15 cellular contexts compared by ENCODE assay signal in genomic region chr16:87451563-87452210, GRCh38.
"Had no signal": no experiment of that assay in that cellular context is flagged by ENCODE, and none has a peak within 500 bp of the region (broad histone marks: within the 10 kb centered on the region; RNA-seq: fewer than 3 reads in every experiment).

No MANE protein-coding gene starts in this region.

- DNase-seq: activated CD4-positive, alpha-beta memory T cell treated with anti-CD3 and anti-CD28 coated beads for 36 hours; activated naive CD8-positive, alpha-beta T cell treated with anti-CD3 and anti-CD28 coated beads, Interleukin-2, amount 50 U/mL, for 24 hours; activated T-cell treated with anti-CD3 and anti-CD28 coated beads, Interleukin-2, amount 50 U/mL, for 4 hours; caudate nucleus; effector memory CD4-positive, alpha-beta T cell; erythroblast; hypothalamus; kidney glomerular epithelial cell; naive thymus-derived CD4-positive, alpha-beta T cell; stimulated activated CD4-positive, alpha-beta T cell treated with anti-CD3 and anti-CD28 coated beads, Interleukin-4, amount 100 ng/mL, for 1 hour; stimulated activated CD8-positive, alpha-beta memory T cell treated with anti-CD3 and anti-CD28 coated beads, Interleukin-4, amount 100 ng/mL, for 48 hours; SW 1271; T-helper 9 cell had no signal

- ATAC-seq: activated naive CD8-positive, alpha-beta T cell treated with anti-CD3 and anti-CD28 coated beads, Interleukin-2, amount 50 U/mL, for 24 hours; activated T-cell treated with anti-CD3 and anti-CD28 coated beads, Interleukin-2, amount 50 U/mL, for 4 hours; naive thymus-derived CD4-positive, alpha-beta T cell; upper lobe of right lung had no signal

- H3K9me3 Mint-ChIP-seq: activated CD4-positive, alpha-beta memory T cell treated with anti-CD3 and anti-CD28 coated beads for 36 hours; activated naive CD8-positive, alpha-beta T cell treated with anti-CD3 and anti-CD28 coated beads, Interleukin-2, amount 50 U/mL, for 24 hours; activated T-cell treated with anti-CD3 and anti-CD28 coated beads, Interleukin-2, amount 50 U/mL, for 4 hours; naive thymus-derived CD4-positive, alpha-beta T cell; stimulated activated naive CD8-positive, alpha-beta T cell treated with anti-CD3 and anti-CD28 coated beads, Interleukin-15, Interleukin-2, amounts not matched to agents 100 ng/mL and 50 ng/mL, for 24 hours had no signal

- H3K4me1 ChIP-seq: upper lobe of right lung had no signal

- H3K27me3 Mint-ChIP-seq: activated CD4-positive, alpha-beta memory T cell treated with anti-CD3 and anti-CD28 coated beads for 36 hours; activated naive CD8-positive, alpha-beta T cell treated with anti-CD3 and anti-CD28 coated beads, Interleukin-2, amount 50 U/mL, for 24 hours; naive thymus-derived CD4-positive, alpha-beta T cell; stimulated activated naive CD8-positive, alpha-beta T cell treated with anti-CD3 and anti-CD28 coated beads, Interleukin-15, Interleukin-2, amounts not matched to agents 100 ng/mL and 50 ng/mL, for 24 hours had no signal

- H3K27ac ChIP-seq: upper lobe of right lung had no signal

- H3K4me3 Mint-ChIP-seq: activated CD4-positive, alpha-beta memory T cell treated with anti-CD3 and anti-CD28 coated beads for 36 hours; activated naive CD8-positive, alpha-beta T cell treated with anti-CD3 and anti-CD28 coated beads, Interleukin-2, amount 50 U/mL, for 24 hours; activated T-cell treated with anti-CD3 and anti-CD28 coated beads, Interleukin-2, amount 50 U/mL, for 4 hours; naive thymus-derived CD4-positive, alpha-beta T cell; stimulated activated naive CD8-positive, alpha-beta T cell treated with anti-CD3 and anti-CD28 coated beads, Interleukin-15, Interleukin-2, amounts not matched to agents 100 ng/mL and 50 ng/mL, for 24 hours had no signal

- H3K27me3 ChIP-seq: upper lobe of right lung had no signal

- H3K9me3 ChIP-seq: upper lobe of right lung had no signal

- H3K27ac Mint-ChIP-seq: activated CD4-positive, alpha-beta memory T cell treated with anti-CD3 and anti-CD28 coated beads for 36 hours; activated naive CD8-positive, alpha-beta T cell treated with anti-CD3 and anti-CD28 coated beads, Interleukin-2, amount 50 U/mL, for 24 hours; stimulated activated naive CD8-positive, alpha-beta T cell treated with anti-CD3 and anti-CD28 coated beads, Interleukin-15, Interleukin-2, amounts not matched to agents 100 ng/mL and 50 ng/mL, for 24 hours had no signal
